In the genomic region with DNA sequence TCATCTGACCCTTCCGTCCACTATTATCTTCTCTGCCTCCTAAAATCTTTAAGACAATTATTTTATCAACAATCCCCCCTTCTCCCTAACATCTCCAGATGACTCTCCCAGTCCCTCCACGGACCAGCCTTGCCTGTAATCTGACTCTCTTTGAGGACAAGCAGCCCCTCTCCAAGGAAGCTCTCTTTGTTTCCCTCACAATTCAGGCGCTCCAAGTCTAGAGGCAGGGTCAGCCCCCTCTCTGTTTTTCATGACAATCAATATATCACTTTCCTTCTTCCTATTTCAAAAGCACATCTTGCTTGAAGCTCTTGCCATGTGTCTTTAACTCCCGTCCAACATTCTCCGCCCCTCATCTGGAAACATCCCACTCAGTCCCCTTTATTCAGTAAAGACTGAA, we compare ENCODE assay signal across 19 cellular contexts.
A peak's percentile ranks its signal among the peaks of the same experiment; 100 is the strongest.
DNase-seq lines count a peak whose midpoint lies in the region; TF ChIP-seq lines count a peak whose summit lies in the region.
"Had no signal": no experiment of that assay in that cellular context is flagged by ENCODE, and none has a peak within 500 bp of the region (broad histone marks: within the 10 kb centered on the region; RNA-seq: fewer than 3 reads in every experiment).

No MANE protein-coding gene starts in this region.

- no peaks in the 10 kb centered on the region for H4K20me1 ChIP-seq in H9 (ENCODE audit: control insufficient read depth, insufficient read depth, insufficient read length)

- H4K8ac ChIP-seq in H9 (replicated peaks; ENCODE audit: insufficient read length, low read depth, low read length) (no peak overlapping the region), neuronal stem cell (ENCODE audit: low read depth, low read length) (no peak overlapping the region)

- H4K91ac ChIP-seq in H9 (ENCODE audit: insufficient read length, low read depth, low read length) (no peak overlapping the region), neuronal stem cell (ENCODE audit: low read depth, low read length, poor library complexity) (no peak overlapping the region)

- H3K36me3 ChIP-seq in ectodermal cell (ENCODE audit: control insufficient read depth, insufficient read depth, low read length) (no peaks in the 10 kb centered on the region), neuronal stem cell (replicated peaks in 1 of 2; ENCODE audit: control insufficient read depth in 2 of 2, insufficient read depth in 2 of 2, low read length in 2 of 2) (no peaks in the 10 kb centered on the region)

- no peaks in the 10 kb centered on the region for H3K79me1 ChIP-seq in H9 (ENCODE audit: insufficient read depth, low read depth, low read length, poor library complexity, severe bottlenecking)
- no peaks in the 10 kb centered on the region for H3K79me1 ChIP-seq in neuronal stem cell (ENCODE audit: low read depth, low read length)

- H3K4me2 ChIP-seq in H9 (ENCODE audit: insufficient read depth, insufficient read length, low read length) (no peak overlapping the region), neuronal stem cell (ENCODE audit: insufficient read depth, low read length, poor library complexity, severe bottlenecking) (no peak overlapping the region)
- H3K4me2 ChIP-seq: A549 had no signal

- peak overlapping the region; percentile 6 to 51 (median 50); a peak in 5 of 7 replicates for H3K27ac Mint-ChIP-seq in H9
- H3K27ac Mint-ChIP-seq: CD4-positive, alpha-beta T cell had no signal

- peaks cover 19 to 29% of the 10 kb centered on the region in 2 experiments for H3K4me1 Mint-ChIP-seq in H9

- H3K18ac ChIP-seq in H9 (ENCODE audit: insufficient read length, low read depth, low read length) (no peak overlapping the region), neuronal stem cell (ENCODE audit: low read length) (no peak overlapping the region)

- no peak overlapping the region for H3K27ac ChIP-seq in H9 (ENCODE audit: insufficient read length, low read depth, low read length)
- H3K27ac ChIP-seq in ectodermal cell (ENCODE audit: insufficient read depth, low read depth, low read length, poor library complexity, severe bottlenecking), result peak overlapping the region; percentile 47
- peak overlapping the region; percentile 69 for H3K27ac ChIP-seq in neuronal stem cell (replicated peaks; ENCODE audit: low read length)
- H3K27ac ChIP-seq: HL-60 had no signal

- H3K9me3 Mint-ChIP-seq in H9, result peaks cover 0 to 5% of the 10 kb centered on the region in 2 experiments; a peak in 3 of 5 replicates
- H3K9me3 Mint-ChIP-seq: CD4-positive, alpha-beta T cell had no signal

- H3K23ac ChIP-seq in H9 (ENCODE audit: insufficient read length, low read depth, low read length) (no peak overlapping the region), neuronal stem cell (ENCODE audit: low read depth, low read length, poor library complexity) (no peak overlapping the region)

- H3K4me3 ChIP-seq in ectodermal cell (ENCODE audit: insufficient read depth, low read depth, low read length) (no peak overlapping the region), neuronal stem cell (ENCODE audit: low read length in 2 of 2) (no peak overlapping the region)
- H3K4me3 ChIP-seq: A549, GM12878 had no signal

- H2AFZ ChIP-seq in H9 (ENCODE audit: low read length) (no peak overlapping the region), neuronal stem cell (ENCODE audit: low read length) (no peak overlapping the region)

- WGBS in H9 (ENCODE audit: extremely low coverage, insufficient read length, low lambda C conversion rate), result 100% methylated on average over 1 of the region's 5 CpGs
- 16 to 19% methylated on average over 5 of the region's 5 CpGs for WGBS in ectodermal cell, 2 experiments
- WGBS in neuronal stem cell (ENCODE audit: extremely low coverage in 2 of 2, insufficient read length in 2 of 2, insufficient replicate concordance in 1 of 2), 2 donors, result 100% methylated on average over 1 of the region's 5 CpGs; no CpG with 5 or more reads in 1 of the 2 donors

- peak overlapping the region in 1 of 2 experiments; percentile 25; a peak in 2 of 5 replicates for H3K4me3 Mint-ChIP-seq in H9
- H3K4me3 Mint-ChIP-seq: CD4-positive, alpha-beta T cell had no signal

- H3K9ac ChIP-seq in H9 (ENCODE audit: extremely low read depth, insufficient read length, low read length) (no peak overlapping the region), neuronal stem cell (ENCODE audit: low read depth, low read length, poor library complexity) (no peak overlapping the region)

- TF ChIP-seq CTCF in H9 (conservative IDR thresholded peaks at IDR 0.05), result no peak

- H3K9me3 ChIP-seq in H9 (ENCODE audit: control insufficient read depth, low read depth, low read length) (no peaks in the 10 kb centered on the region), ectodermal cell (ENCODE audit: control insufficient read depth, low read length) (no peaks in the 10 kb centered on the region), neuronal stem cell (replicated peaks in 1 of 2; ENCODE audit: control insufficient read depth in 2 of 2, insufficient read depth in 1 of 2, low read depth in 1 of 2, low read length in 2 of 2) (peaks cover 0 to 9% of the 10 kb centered on the region in 2 donors)

- H4K5ac ChIP-seq in H9 (ENCODE audit: insufficient read length, low read depth, low read length), result no peak overlapping the region

- H2BK15ac ChIP-seq in H9 (ENCODE audit: low read depth, low read length) (no peak overlapping the region), neuronal stem cell (ENCODE audit: low read length) (no peak overlapping the region)

- DNase-seq in H9 (no peak), iPS-NIHi11 (ENCODE audit: low spot score) (peak; percentile 71), neuronal stem cell (ENCODE audit: low spot score) (peak; percentile 59), NCI-H2081 treated with DMSO at 0.1 percent for 48 hours (lab: John Stamatoyannopoulos, UW) (no peak), NCI-H1105 treated with DMSO at 0.1 percent for 48 hours (lab: John Stamatoyannopoulos, UW) (no peak), hepatic stellate cell (ENCODE audit: low spot score) (no peak)
- DNase-seq: CD4-positive, alpha-beta T cell; DMS153; IMR-90; NCI-H1436 treated with DMSO at 0.1 percent for 48 hours; NCI-H2029; NCI-H446 treated with DMSO at 0.1 percent for 48 hours; NCI-H69; NK-92 treated with Interleukin-12 subunit alpha and Interleukin-12 subunit beta, amount 100 ng/mL, for 24 hours; Right ventricle myocardium superior had no signal

- H3K56ac ChIP-seq in H9 (ENCODE audit: insufficient read length, low read depth, low read length), result no peak overlapping the region

- H3K4ac ChIP-seq in H9 (ENCODE audit: low read depth, low read length) (no peak overlapping the region), neuronal stem cell (ENCODE audit: low read length) (no peak overlapping the region)

- no peaks in the 10 kb centered on the region for H3K79me2 ChIP-seq in H9 (ENCODE audit: insufficient read depth, low read length)

- no peak overlapping the region for H2BK12ac ChIP-seq in H9 (ENCODE audit: insufficient read length, low read depth, low read length)
- no peak overlapping the region for H2BK12ac ChIP-seq in neuronal stem cell (ENCODE audit: low read length)

- no peaks in the 10 kb centered on the region for H3K23me2 ChIP-seq in H9 (ENCODE audit: insufficient read length, low read depth, low read length, poor library complexity, severe bottlenecking)

- H3K4me1 ChIP-seq in H9 (ENCODE audit: insufficient read depth, low read length) (0 out of 2 replicates have a peak, but pooled peaks cover 3% of the 10 kb centered on the region), ectodermal cell (ENCODE audit: control insufficient read depth, insufficient read depth, low read length) (peaks cover 10% of the 10 kb centered on the region), neuronal stem cell (ENCODE audit: control insufficient read depth in 2 of 2, insufficient read depth in 1 of 2, low read depth in 1 of 2, low read length in 2 of 2) (peaks cover 8 to 13% of the 10 kb centered on the region in 2 donors)

- H3T11ph ChIP-seq in H9 (ENCODE audit: low read length), result no peak overlapping the region

- H2AK5ac ChIP-seq in H9 (ENCODE audit: insufficient read length, low read length), result no peak overlapping the region
- no peak overlapping the region for H2AK5ac ChIP-seq in neuronal stem cell (ENCODE audit: low read depth, low read length)

- H2BK20ac ChIP-seq in H9 (ENCODE audit: low read depth, low read length, poor library complexity, severe bottlenecking), result no peak overlapping the region

- H3K14ac ChIP-seq in H9 (ENCODE audit: insufficient read depth, low read length) (no peak overlapping the region), neuronal stem cell (ENCODE audit: low read length) (no peak overlapping the region)

- no peak overlapping the region for H2BK5ac ChIP-seq in H9 (ENCODE audit: insufficient read length, low read length)
- H2BK5ac ChIP-seq in neuronal stem cell (ENCODE audit: low read length), result no peak overlapping the region

- peaks cover 0 to 17% (median 0%) of the 10 kb centered on the region in 3 experiments; a peak in 3 of 7 replicates for H3K36me3 Mint-ChIP-seq in H9 (ENCODE audit: insufficient read depth in 1 of 3, low read depth in 3 of 3)

- H3K27me3 Mint-ChIP-seq in H9 (ENCODE audit: low read depth), result peaks cover 3% of the 10 kb centered on the region

- no peak overlapping the region for H2BK120ac ChIP-seq in H9 (ENCODE audit: low read depth, low read length, poor library complexity, severe bottlenecking)
- no peak overlapping the region for H2BK120ac ChIP-seq in neuronal stem cell (ENCODE audit: low read depth, low read length)

- no peaks in the 10 kb centered on the region for H3K27me3 ChIP-seq in H9 (ENCODE audit: insufficient read depth, low read length)
- H3K27me3 ChIP-seq in ectodermal cell (ENCODE audit: control insufficient read depth, insufficient read depth, low read length, poor library complexity, severe bottlenecking), result no peaks in the 10 kb centered on the region
- no peaks in the 10 kb centered on the region for H3K27me3 ChIP-seq in neuronal stem cell (ENCODE audit: control insufficient read depth in 3 of 3, insufficient read depth in 3 of 3, low read depth in 1 of 3, low read length in 3 of 3)

Comparison
In these comparisons a context has a peak if more than half of its experiments do, and no peak if none do; other contexts are left out.
1. DNase-seq: peak in iPS-NIHi11 (single experiment) and neuronal stem cell (single experiment); none in H9 (single experiment), NCI-H2081 treated with DMSO at 0.1 percent for 48 hours (single experiment), NCI-H1105 treated with DMSO at 0.1 percent for 48 hours (single experiment) and hepatic stellate cell (single experiment).